Comparison of ENCODE assay signal across 9 cellular contexts in the genomic region with DNA sequence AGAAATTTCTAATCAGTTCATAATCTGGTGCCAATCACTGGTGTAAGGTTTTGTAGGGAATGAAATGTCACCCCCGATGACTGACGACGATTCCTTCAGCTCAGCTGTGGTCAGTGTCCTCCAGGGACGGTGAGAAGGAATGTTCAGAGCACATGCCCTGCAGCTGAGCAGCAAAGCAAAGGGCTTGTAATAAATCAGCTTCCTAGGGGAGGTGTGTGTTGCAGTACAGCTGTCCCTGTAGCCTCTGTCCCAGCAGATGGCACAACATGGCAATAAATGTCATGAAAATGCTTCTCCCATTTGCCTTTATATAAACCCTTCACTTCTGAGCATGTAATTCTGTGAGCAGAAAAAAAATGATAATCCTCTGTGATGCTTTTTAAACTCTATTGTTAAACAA.
DNase-seq lines count a peak whose midpoint lies in the region; ATAC-seq and TF ChIP-seq lines count a peak whose summit lies in the region.
"Had no signal": no experiment of that assay in that cellular context is flagged by ENCODE, and none has a peak within 500 bp of the region (broad histone marks: within the 10 kb centered on the region; RNA-seq: fewer than 3 reads in every experiment).

No MANE protein-coding gene starts in this region.

- intact Hi-C loops in sigmoid colon (cut with DNase I), result no loop called here

- DNase-seq in GM23338 (ENCODE audit: low spot score), result no peak
- DNase-seq in NCI-H524 (lab: John Stamatoyannopoulos, UW), result peak; percentile 41 to 82
- DNase-seq in dermis blood vessel endothelial cell, result peak; percentile 52
- peak; percentile 64 for DNase-seq in renal cortical epithelial cell (ENCODE audit: low read depth)
- DNase-seq in sigmoid colon, result no peak
- DNase-seq in NCI-H128 (lab: John Stamatoyannopoulos, UW; ENCODE audit: unreplicated experiment), result no peak
- DNase-seq in activated CD4-positive, alpha-beta T cell treated with anti-CD3 and anti-CD28 coated beads for 1 hour, result no peak

- H3K4me2 ChIP-seq in GM23338, result no peak overlapping the region

- no peak overlapping the region for H2AFZ ChIP-seq in GM23338
- H2AFZ ChIP-seq: parathyroid adenoma had no signal

- no peak for TF ChIP-seq EP300 in sigmoid colon (IDR thresholded peaks at IDR 0.05)

- H3K27me3 ChIP-seq in GM23338 (ENCODE audit: insufficient read depth) (no peaks in the 10 kb centered on the region), sigmoid colon (no peaks in the 10 kb centered on the region)

- no peak overlapping the region for H3K27ac Mint-ChIP-seq in GM23338
- H3K27ac Mint-ChIP-seq: activated naive CD4-positive, alpha-beta T cell treated with anti-CD3 and anti-CD28 coated beads, Interleukin-2, amount 50 U/mL, for 24 hours had no signal

- H3F3A ChIP-seq in GM23338 (replicated peaks; ENCODE audit: low read depth), result no peaks in the 10 kb centered on the region

- H3K9me2 ChIP-seq in GM23338 (ENCODE audit: insufficient read depth), result no peaks in the 10 kb centered on the region

- H3K4me1 Mint-ChIP-seq in GM23338, result peaks cover 32% of the 10 kb centered on the region
- H3K4me1 Mint-ChIP-seq: activated naive CD4-positive, alpha-beta T cell treated with anti-CD3 and anti-CD28 coated beads, Interleukin-2, amount 50 U/mL, for 24 hours had no signal

- no peak overlapping the region for H3K27ac ChIP-seq in GM23338 (ENCODE audit: low read depth)
- H3K27ac ChIP-seq in sigmoid colon, result no peak overlapping the region
- H3K27ac ChIP-seq: parathyroid adenoma had no signal

- peaks cover 6% of the 10 kb centered on the region for H3K27me3 Mint-ChIP-seq in GM23338 (ENCODE audit: insufficient read depth, low read depth, poor library complexity)

- TF ChIP-seq CTCF in GM23338 (conservative IDR thresholded peaks at IDR 0.05; ENCODE audit: low read depth in 2 of 2), result peak; percentile 20 to 51; a peak in 2 of 4 replicates
- no peak for TF ChIP-seq CTCF in sigmoid colon (IDR thresholded peaks at IDR 0.05)

- H3K36me3 Mint-ChIP-seq in GM23338 (ENCODE audit: low read depth), result no peaks in the 10 kb centered on the region

- no peaks in the 10 kb centered on the region for H3K79me2 ChIP-seq in GM23338 (replicated peaks; ENCODE audit: insufficient read depth)
- H3K79me2 ChIP-seq: parathyroid adenoma had no signal

- H3K4me1 ChIP-seq in GM23338 (ENCODE audit: insufficient read depth) (peaks cover 21% of the 10 kb centered on the region), sigmoid colon (peaks cover 0 to 21% (median 12%) of the 10 kb centered on the region in 4 donors)
- H3K4me1 ChIP-seq: parathyroid adenoma had no signal

- H3K36me3 ChIP-seq in GM23338 (ENCODE audit: insufficient read depth) (no peaks in the 10 kb centered on the region), sigmoid colon (peaks cover 0 to 5% (median 0%) of the 10 kb centered on the region in 4 donors)

- ATAC-seq in GM23338, result peak; percentile 82

- H3K4me3 ChIP-seq in GM23338, result no peak overlapping the region
- no peak overlapping the region for H3K4me3 ChIP-seq in sigmoid colon

- H3K9me3 ChIP-seq in sigmoid colon, result no peaks in the 10 kb centered on the region

- no peaks in the 10 kb centered on the region for H4K20me1 ChIP-seq in GM23338 (replicated peaks; ENCODE audit: insufficient read depth)

- H3K4me3 Mint-ChIP-seq in GM23338, result no peak overlapping the region
- H3K4me3 Mint-ChIP-seq: activated naive CD4-positive, alpha-beta T cell treated with anti-CD3 and anti-CD28 coated beads, Interleukin-2, amount 50 U/mL, for 24 hours had no signal

- WGBS in sigmoid colon, 2 donors, result 8 to 24% methylated on average over 4 of the region's 4 CpGs

- TF ChIP-seq POLR2A in sigmoid colon (IDR thresholded peaks at IDR 0.05), result no peak

- H3K9me3 Mint-ChIP-seq in GM23338, result no peaks in the 10 kb centered on the region; the same call in 2 of the 3 replicates

TF ChIP-seq in GM23338, 12 proteins besides CTCF, POLR2A, EP300 and RAD21:
- no peak for TF ChIP-seq ZNF114 (CRISPR knock-in tag; IDR thresholded peaks at IDR 0.05)
- TF ChIP-seq, protein P1, sequence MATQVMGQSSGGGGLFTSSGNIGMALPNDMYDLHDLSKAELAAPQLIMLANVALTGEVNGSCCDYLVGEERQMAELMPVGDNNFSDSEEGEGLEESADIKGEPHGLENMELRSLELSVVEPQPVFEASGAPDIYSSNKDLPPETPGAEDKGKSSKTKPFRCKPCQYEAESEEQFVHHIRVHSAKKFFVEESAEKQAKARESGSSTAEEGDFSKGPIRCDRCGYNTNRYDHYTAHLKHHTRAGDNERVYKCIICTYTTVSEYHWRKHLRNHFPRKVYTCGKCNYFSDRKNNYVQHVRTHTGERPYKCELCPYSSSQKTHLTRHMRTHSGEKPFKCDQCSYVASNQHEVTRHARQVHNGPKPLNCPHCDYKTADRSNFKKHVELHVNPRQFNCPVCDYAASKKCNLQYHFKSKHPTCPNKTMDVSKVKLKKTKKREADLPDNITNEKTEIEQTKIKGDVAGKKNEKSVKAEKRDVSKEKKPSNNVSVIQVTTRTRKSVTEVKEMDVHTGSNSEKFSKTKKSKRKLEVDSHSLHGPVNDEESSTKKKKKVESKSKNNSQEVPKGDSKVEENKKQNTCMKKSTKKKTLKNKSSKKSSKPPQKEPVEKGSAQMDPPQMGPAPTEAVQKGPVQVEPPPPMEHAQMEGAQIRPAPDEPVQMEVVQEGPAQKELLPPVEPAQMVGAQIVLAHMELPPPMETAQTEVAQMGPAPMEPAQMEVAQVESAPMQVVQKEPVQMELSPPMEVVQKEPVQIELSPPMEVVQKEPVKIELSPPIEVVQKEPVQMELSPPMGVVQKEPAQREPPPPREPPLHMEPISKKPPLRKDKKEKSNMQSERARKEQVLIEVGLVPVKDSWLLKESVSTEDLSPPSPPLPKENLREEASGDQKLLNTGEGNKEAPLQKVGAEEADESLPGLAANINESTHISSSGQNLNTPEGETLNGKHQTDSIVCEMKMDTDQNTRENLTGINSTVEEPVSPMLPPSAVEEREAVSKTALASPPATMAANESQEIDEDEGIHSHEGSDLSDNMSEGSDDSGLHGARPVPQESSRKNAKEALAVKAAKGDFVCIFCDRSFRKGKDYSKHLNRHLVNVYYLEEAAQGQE (IDR thresholded peaks at IDR 0.05; ENCODE audit: unreplicated experiment), result no peak
- no peak for TF ChIP-seq EZH2 (IDR thresholded peaks at IDR 0.05; ENCODE audit: low read depth, unreplicated experiment)
- TF ChIP-seq POLR2AphosphoS5 (IDR thresholded peaks at IDR 0.05; ENCODE audit: low read depth), result no peak
- TF ChIP-seq ZNF462 (CRISPR knock-in tag; IDR thresholded peaks at IDR 0.05), result no peak
- no peak for TF ChIP-seq NANOG (IDR thresholded peaks at IDR 0.05; ENCODE audit: borderline replicate concordance)

Comparison
In these comparisons a context has a peak if more than half of its experiments do, and no peak if none do; other contexts are left out.
1. DNase-seq: peak in NCI-H524 (2 of 2), dermis blood vessel endothelial cell (single experiment) and renal cortical epithelial cell (single experiment); none in GM23338 (single experiment), sigmoid colon (single experiment), NCI-H128 (single experiment) and activated CD4-positive, alpha-beta T cell treated with anti-CD3 and anti-CD28 coated beads for 1 hour (single experiment).
2. CTCF ChIP-seq: peak in GM23338 (2 of 2); none in sigmoid colon (0 of 4).